21 cellular contexts compared by ENCODE assay signal in genomic region chr15:22890296-22890695, GRCh38.
"Had no signal": no experiment of that assay in that cellular context is flagged by ENCODE, and none has a peak within 500 bp of the region (broad histone marks: within the 10 kb centered on the region; RNA-seq: fewer than 3 reads in every experiment).

No MANE protein-coding gene starts in this region.

- H3K9ac ChIP-seq: SK-N-SH had no signal

- DNase-seq: Karpas-422, KG1, MG63, NCI-H1092, NCI-H1105 treated with DMSO at 0.1 percent for 48 hours, NCI-H1417 treated with DMSO at 0.1 percent for 48 hours, NCI-H146, NCI-H1694 treated with DMSO at 0.1 percent for 48 hours, NCI-H1930, NCI-H2081, NCI-H2107, NCI-H2227 treated with DMSO at 0.1 percent for 48 hours, NCI-H524 treated with DMSO at 0.1 percent for 48 hours, NCI-H69, NCI-H774, PC-3, SK-N-SH, SW 1271 had no signal

- H3K4me3 ChIP-seq: MG63 had no signal

- H3K27me3 ChIP-seq: MG63 had no signal

- H3K4me2 ChIP-seq: SK-N-SH had no signal

- H3K27ac ChIP-seq: RWPE1 had no signal

- H3K9me3 ChIP-seq: MG63, SK-N-SH had no signal

- ATAC-seq: Panc1, PC-3, Right ventricle myocardium inferior had no signal
